In genomic region chr5:156109317-156110023, GRCh38 we compare ENCODE assay signal across 17 cellular contexts.
DNase-seq lines count a peak whose midpoint lies in the region; ATAC-seq and TF ChIP-seq lines count a peak whose summit lies in the region.
"Had no signal": no experiment of that assay in that cellular context is flagged by ENCODE, and none has a peak within 500 bp of the region (broad histone marks: within the 10 kb centered on the region; RNA-seq: fewer than 3 reads in every experiment).

No MANE protein-coding gene starts in this region.

- no peaks in the 10 kb centered on the region for H3K27me3 Mint-ChIP-seq in activated T-helper 2 cell treated with anti-CD3 and anti-CD28 coated beads, Interferon-gamma antibody, Interleukin-2, Interleukin-4, amounts not matched to agents 10 μg/mL and 5 μg/mL and 100 μg/mL, durations not matched to agents 14 hours and 24 hours and 36 hours (ENCODE audit: low read depth)
- H3K27me3 Mint-ChIP-seq: CD4-positive, CD25-positive, alpha-beta regulatory T cell had no signal

- peak; percentile 75 for ATAC-seq in RWPE2 (ENCODE audit: low read depth)
- ATAC-seq: GM12878 had no signal

- DNase-seq in Daoy (ENCODE audit: low read depth) (peak; percentile 16), RWPE2 (ENCODE audit: low spot score) (no peak), fibroblast of peridontal ligament (ENCODE audit: extremely low read depth) (peak; percentile 20), smooth muscle cell (lab: John Stamatoyannopoulos, UW; ENCODE audit: unreplicated experiment) (no peak), UCSD-AML1 (lab: John Stamatoyannopoulos, UW; ENCODE audit: unreplicated experiment) (no peak), osteoblast (ENCODE audit: insufficient read length, low spot score, missing footprints) (no peak)
- no peak for DNase-seq in activated T-helper 2 cell treated with anti-CD3 and anti-CD28 coated beads, Interferon-gamma antibody, Interleukin-2, Interleukin-4, amounts not matched to agents 10 μg/mL and 5 μg/mL and 100 μg/mL, durations not matched to agents 14 hours and 24 hours and 36 hours (ENCODE audit: low spot score)
- DNase-seq: CD4-positive, CD25-positive, alpha-beta regulatory T cell; DMS79; H9; NCI-H1105 treated with DMSO at 0.1 percent for 48 hours; NCI-H2029 treated with DMSO at 0.1 percent for 48 hours; NCI-H2171 treated with DMSO at 0.1 percent for 48 hours; NCI-H524 treated with DMSO at 0.1 percent for 48 hours; Right ventricle myocardium superior had no signal

- H3K4me3 ChIP-seq in RWPE2 (ENCODE audit: severe bottlenecking) = no peak overlapping the region
- H3K4me3 ChIP-seq in smooth muscle cell = no peak overlapping the region
- H3K4me3 ChIP-seq in osteoblast (ENCODE audit: insufficient read depth, low read length) = no peak overlapping the region
- H3K4me3 ChIP-seq: GM12878 had no signal

- H3K9me3 ChIP-seq in RWPE2 (ENCODE audit: severe bottlenecking) (peaks cover 2% of the 10 kb centered on the region), smooth muscle cell (replicated peaks; ENCODE audit: low read depth) (no peaks in the 10 kb centered on the region), osteoblast (ENCODE audit: low read depth, low read length) (no peaks in the 10 kb centered on the region)

- no peaks in the 10 kb centered on the region for H3K27me3 ChIP-seq in RWPE2 (ENCODE audit: insufficient read depth, poor library complexity, severe bottlenecking)
- H3K27me3 ChIP-seq in smooth muscle cell (ENCODE audit: low read depth) = no peaks in the 10 kb centered on the region
- H3K27me3 ChIP-seq in osteoblast (ENCODE audit: insufficient read depth, low read length) = no peaks in the 10 kb centered on the region

- no peaks in the 10 kb centered on the region for H3K36me3 Mint-ChIP-seq in activated T-helper 2 cell treated with anti-CD3 and anti-CD28 coated beads, Interferon-gamma antibody, Interleukin-2, Interleukin-4, amounts not matched to agents 10 μg/mL and 5 μg/mL and 100 μg/mL, durations not matched to agents 14 hours and 24 hours and 36 hours (ENCODE audit: low read depth)
- H3K36me3 Mint-ChIP-seq: CD4-positive, CD25-positive, alpha-beta regulatory T cell had no signal

- intact Hi-C loops in activated T-helper 2 cell treated with anti-CD3 and anti-CD28 coated beads, Interferon-gamma antibody, Interleukin-2, Interleukin-4, amounts not matched to agents 10 μg/mL and 5 μg/mL and 100 μg/mL, durations not matched to agents 14 hours and 24 hours and 36 hours (cut with micrococcal nuclease) = no loop called here

- H3K36me3 ChIP-seq in RWPE2 (ENCODE audit: low read depth) (no peaks in the 10 kb centered on the region), smooth muscle cell (ENCODE audit: low read depth) (no peaks in the 10 kb centered on the region), osteoblast (ENCODE audit: insufficient read depth, low read length) (no peaks in the 10 kb centered on the region)

- peaks cover 3% of the 10 kb centered on the region for H3K4me1 ChIP-seq in RWPE2 (ENCODE audit: insufficient read depth, poor library complexity, severe bottlenecking)
- no peaks in the 10 kb centered on the region for H3K4me1 ChIP-seq in smooth muscle cell (ENCODE audit: low read depth)
- H3K4me1 ChIP-seq in osteoblast (ENCODE audit: insufficient read depth, low read length) = no peaks in the 10 kb centered on the region

- peak overlapping the region; percentile 37 for H3K4me2 ChIP-seq in smooth muscle cell
- no peak overlapping the region for H3K4me2 ChIP-seq in osteoblast (ENCODE audit: insufficient read depth, low read length)

- H3K4me3 Mint-ChIP-seq in activated T-helper 2 cell treated with anti-CD3 and anti-CD28 coated beads, Interferon-gamma antibody, Interleukin-2, Interleukin-4, amounts not matched to agents 10 μg/mL and 5 μg/mL and 100 μg/mL, durations not matched to agents 14 hours and 24 hours and 36 hours (ENCODE audit: low read depth) = no peak overlapping the region
- H3K4me3 Mint-ChIP-seq: CD4-positive, CD25-positive, alpha-beta regulatory T cell; H9 had no signal

- no peaks in the 10 kb centered on the region for H4K20me1 ChIP-seq in smooth muscle cell (ENCODE audit: low read depth)
- H4K20me1 ChIP-seq in osteoblast (ENCODE audit: insufficient read depth, low read length) = no peaks in the 10 kb centered on the region

- TF ChIP-seq CTCF in RWPE2 (IDR thresholded peaks at IDR 0.05; ENCODE audit: poor library complexity, severe bottlenecking) (no peak), smooth muscle cell (IDR thresholded peaks at IDR 0.05; ENCODE audit: borderline replicate concordance, insufficient read depth, poor library complexity, severe bottlenecking) (no peak), osteoblast (IDR thresholded peaks at IDR 0.05; ENCODE audit: extremely low read depth, low read depth, low read length) (no peak)

- H3K4me1 Mint-ChIP-seq in activated T-helper 2 cell treated with anti-CD3 and anti-CD28 coated beads, Interferon-gamma antibody, Interleukin-2, Interleukin-4, amounts not matched to agents 10 μg/mL and 5 μg/mL and 100 μg/mL, durations not matched to agents 14 hours and 24 hours and 36 hours (ENCODE audit: low read depth) = no peaks in the 10 kb centered on the region
- H3K4me1 Mint-ChIP-seq: CD4-positive, CD25-positive, alpha-beta regulatory T cell had no signal

- H3K9ac ChIP-seq in smooth muscle cell (ENCODE audit: low read depth) = no peak overlapping the region

- H3F3A ChIP-seq in smooth muscle cell (ENCODE audit: low read depth) = no peaks in the 10 kb centered on the region

- WGBS in smooth muscle cell (ENCODE audit: low lambda C conversion rate) = 46% methylated on average over 2 of the region's 2 CpGs

- H3K9me3 Mint-ChIP-seq in activated T-helper 2 cell treated with anti-CD3 and anti-CD28 coated beads, Interferon-gamma antibody, Interleukin-2, Interleukin-4, amounts not matched to agents 10 μg/mL and 5 μg/mL and 100 μg/mL, durations not matched to agents 14 hours and 24 hours and 36 hours = no peaks in the 10 kb centered on the region
- H3K9me3 Mint-ChIP-seq: H9 had no signal

- H3K27ac Mint-ChIP-seq in activated T-helper 2 cell treated with anti-CD3 and anti-CD28 coated beads, Interferon-gamma antibody, Interleukin-2, Interleukin-4, amounts not matched to agents 10 μg/mL and 5 μg/mL and 100 μg/mL, durations not matched to agents 14 hours and 24 hours and 36 hours = no peak overlapping the region
- H3K27ac Mint-ChIP-seq: CD4-positive, CD25-positive, alpha-beta regulatory T cell; H9 had no signal

- no peak overlapping the region for H2AFZ ChIP-seq in smooth muscle cell (ENCODE audit: low read depth)
- H2AFZ ChIP-seq in osteoblast (ENCODE audit: low read length) = no peak overlapping the region

- H3K79me2 ChIP-seq in smooth muscle cell (ENCODE audit: low read depth) = no peaks in the 10 kb centered on the region
- no peaks in the 10 kb centered on the region for H3K79me2 ChIP-seq in osteoblast (ENCODE audit: insufficient read depth, low read length)

- H3K27ac ChIP-seq in RWPE2 (ENCODE audit: poor library complexity, severe bottlenecking) (peak overlapping the region; percentile 64), smooth muscle cell (ENCODE audit: low read depth) (no peak overlapping the region), osteoblast (ENCODE audit: low read depth, low read length) (no peak overlapping the region)
- H3K27ac ChIP-seq: HL-60 had no signal

Comparison
In these comparisons a context has a peak if more than half of its experiments do, and no peak if none do; other contexts are left out.
1. DNase-seq: peak in Daoy (single experiment) and fibroblast of peridontal ligament (single experiment); none in RWPE2 (single experiment), smooth muscle cell (single experiment), UCSD-AML1 (single experiment), osteoblast (single experiment) and activated T-helper 2 cell treated with anti-CD3 and anti-CD28 coated beads, Interferon-gamma antibody, Interleukin-2, Interleukin-4, amounts not matched to agents 10 μg/mL and 5 μg/mL and 100 μg/mL, durations not matched to agents 14 hours and 24 hours and 36 hours (single experiment).